Comparison of ENCODE assay signal across 14 cellular contexts in genomic region chr12:12749433-12749832, GRCh38. TPM values are rescaled to one million over a fixed set of nuclear protein-coding genes. Genes with fewer than 3 reads are reported as not detected.
A peak's percentile ranks its signal among the peaks of the same experiment; 100 is the strongest.
DNase-seq lines count a peak whose midpoint lies in the region; ATAC-seq and TF ChIP-seq lines count a peak whose summit lies in the region.
"Had no signal": no experiment of that assay in that cellular context is flagged by ENCODE, and none has a peak within 500 bp of the region (broad histone marks: within the 10 kb centered on the region; RNA-seq: fewer than 3 reads in every experiment).

No MANE protein-coding gene starts in this region.

- no peak for ATAC-seq in heart left ventricle
- peak; percentile 74 for ATAC-seq in aorta (ENCODE audit: low FRiP score)
- ATAC-seq in HG02571 (IDR thresholded peaks at IDR 0.05; ENCODE audit: unreplicated experiment): no peak
- ATAC-seq: stimulated activated naive B cell treated with anti-CD40 and anti-IgM and Interleukin-4, amounts not matched to agents 10 μg/mL and 1 μg/mL and 100 μg/mL, for 72 hours had no signal

- 91 to 94% (median 93%) methylated on average over 7 of the region's 7 CpGs for WGBS in heart left ventricle, 4 donors
- 15 to 20% methylated on average over 7 of the region's 7 CpGs for WGBS in aorta, 2 donors

- POLR2A ChIA-PET in OCI-LY7 (lab: Charles Lee): interaction anchor here (0.6 kb wide), 1 partner anchor 374 kb away, joined by 4 read pairs; no protein-coding TSS in a partner anchor

- BruUV-seq in OCI-LY7 (replicated peaks; lab: Mats Ljungman, UMichigan): no TSS peak

- no peaks in the 10 kb centered on the region for H3K9me3 ChIP-seq in heart left ventricle
- no peaks in the 10 kb centered on the region for H3K9me3 ChIP-seq in right atrium auricular region
- no peaks in the 10 kb centered on the region for H3K9me3 ChIP-seq in duodenal mucosa (ENCODE audit: control insufficient read depth in 1 of 2, low read length in 2 of 2)
- no peaks in the 10 kb centered on the region for H3K9me3 ChIP-seq in mucosa of stomach (ENCODE audit: control insufficient read depth, low read length)
- H3K9me3 ChIP-seq in aorta (ENCODE audit: control insufficient read depth, low read length): no peaks in the 10 kb centered on the region
- no peaks in the 10 kb centered on the region for H3K9me3 ChIP-seq in OCI-LY7 (ENCODE audit: low read length)

- H3K9ac ChIP-seq in duodenal mucosa (ENCODE audit: low read depth in 1 of 2, low read length in 2 of 2) (peak overlapping the region; percentile 14 to 45), mucosa of stomach (ENCODE audit: low read length) (peak overlapping the region; percentile 24)

- H3K36me3 ChIP-seq in heart left ventricle: no peaks in the 10 kb centered on the region
- H3K36me3 ChIP-seq in right atrium auricular region: no peaks in the 10 kb centered on the region
- H3K36me3 ChIP-seq in duodenal mucosa (ENCODE audit: control insufficient read depth in 1 of 2, insufficient read depth in 2 of 2, low read length in 2 of 2): no peaks in the 10 kb centered on the region
- no peaks in the 10 kb centered on the region for H3K36me3 ChIP-seq in mucosa of stomach (ENCODE audit: control insufficient read depth, insufficient read depth, low read length)
- H3K36me3 ChIP-seq in aorta (ENCODE audit: control insufficient read depth in 1 of 2, insufficient read depth in 2 of 2, low read length in 1 of 2): no peaks in the 10 kb centered on the region
- H3K36me3 ChIP-seq in OCI-LY7 (ENCODE audit: insufficient read depth, low read length): peaks cover 24% of the 10 kb centered on the region; the same call in 1 of the 2 replicates

- intact Hi-C loops in heart left ventricle (cut with DNase I) (no loop called here), aorta (cut with DNase I) (no loop called here), OCI-LY7 (cut with micrococcal nuclease; ENCODE audit: unreplicated experiment) (no loop called here)

- H3K4me1 ChIP-seq in heart left ventricle: peaks cover 0 to 12% (median 0%) of the 10 kb centered on the region in 12 donors
- H3K4me1 ChIP-seq in right atrium auricular region: no peaks in the 10 kb centered on the region
- peaks cover 0 to 4% of the 10 kb centered on the region in 2 donors for H3K4me1 ChIP-seq in duodenal mucosa (ENCODE audit: control insufficient read depth in 1 of 2, insufficient read depth in 2 of 2, low read length in 2 of 2)
- no peaks in the 10 kb centered on the region for H3K4me1 ChIP-seq in mucosa of stomach (ENCODE audit: control insufficient read depth, insufficient read depth, low read length)
- H3K4me1 ChIP-seq in aorta (ENCODE audit: control insufficient read depth in 1 of 2, insufficient read depth in 2 of 2, low read length in 2 of 2): peaks cover 0 to 2% of the 10 kb centered on the region in 2 donors
- no peaks in the 10 kb centered on the region for H3K4me1 ChIP-seq in OCI-LY7 (ENCODE audit: insufficient read depth, low read length, poor library complexity, severe bottlenecking)

- no peaks in the 10 kb centered on the region for H3K27me3 ChIP-seq in heart left ventricle
- H3K27me3 ChIP-seq in right atrium auricular region: no peaks in the 10 kb centered on the region
- H3K27me3 ChIP-seq in duodenal mucosa (ENCODE audit: control insufficient read depth in 1 of 2, insufficient read depth in 2 of 2, low read length in 2 of 2): no peaks in the 10 kb centered on the region
- no peaks in the 10 kb centered on the region for H3K27me3 ChIP-seq in mucosa of stomach (ENCODE audit: control insufficient read depth, insufficient read depth, low read length)
- H3K27me3 ChIP-seq in aorta (ENCODE audit: control insufficient read depth in 1 of 2, insufficient read depth in 2 of 2, low read length in 1 of 2): no peaks in the 10 kb centered on the region

- no peak overlapping the region for H2AFZ ChIP-seq in OCI-LY7 (ENCODE audit: low read length)

- H3K4me2 ChIP-seq in OCI-LY7 (ENCODE audit: low read length): no peak overlapping the region

- H3K9me2 ChIP-seq in OCI-LY7 (ENCODE audit: insufficient read depth, low read length): no peaks in the 10 kb centered on the region

- H3K27ac ChIP-seq in heart left ventricle: no peak overlapping the region
- peak overlapping the region in 1 of 2 donors; percentile 35 for H3K27ac ChIP-seq in right atrium auricular region
- H3K27ac ChIP-seq in duodenal mucosa (ENCODE audit: low read depth, low read length): no peak overlapping the region
- H3K27ac ChIP-seq in aorta (ENCODE audit: low read depth in 1 of 2, low read length in 2 of 2): no peak overlapping the region
- no peak overlapping the region for H3K27ac ChIP-seq in OCI-LY7 (ENCODE audit: low read depth, low read length, poor library complexity, severe bottlenecking)

- no peaks in the 10 kb centered on the region for H3K79me2 ChIP-seq in OCI-LY7 (ENCODE audit: insufficient read depth, low read depth, low read length)

- no peak for TF ChIP-seq CTCF in heart left ventricle (IDR thresholded peaks at IDR 0.05)
- TF ChIP-seq CTCF in right atrium auricular region (IDR thresholded peaks at IDR 0.05): no peak
- TF ChIP-seq CTCF in OCI-LY7 (conservative IDR thresholded peaks at IDR 0.05; ENCODE audit: low read length): no peak

- H4K20me1 ChIP-seq in OCI-LY7 (ENCODE audit: insufficient read depth, low read length): no peaks in the 10 kb centered on the region

- no peak for DNase-seq in heart left ventricle
- DNase-seq in right atrium auricular region (ENCODE audit: low spot score): no peak
- peak; percentile 58 to 65 for DNase-seq in aorta
- DNase-seq in NCI-H748 (lab: John Stamatoyannopoulos, UW; ENCODE audit: unreplicated experiment): no peak
- DNase-seq in OCI-LY7 (ENCODE audit: low spot score): no peak
- DNase-seq: cerebellar nuclear complex; H7; Karpas-422; NCI-H69; stimulated activated CD4-positive, alpha-beta T cell treated with anti-CD3 and anti-CD28 coated beads, Interleukin-15, amount 100 ng/mL, for 24 hours; stimulated activated naive B cell treated with anti-CD40 and anti-IgM and Interleukin-4, amounts not matched to agents 10 μg/mL and 1 μg/mL and 100 μg/mL, for 72 hours had no signal

- CTCF ChIA-PET in OCI-LY7 (lab: Charles Lee; ENCODE audit: unreplicated experiment): interaction anchor here (0.5 kb wide), 1 partner anchor 39 kb away, joined by 3 read pairs; no protein-coding TSS in a partner anchor

- no peak for TF ChIP-seq POLR2A in heart left ventricle (IDR thresholded peaks at IDR 0.05)

- H3K4me3 ChIP-seq in heart left ventricle (peak overlapping the region in 7 of 12 donors; percentile 8 to 47 (median 32)), right atrium auricular region (peak overlapping the region in 1 of 2 donors; percentile 33), duodenal mucosa (ENCODE audit: low read depth in 1 of 2, low read length in 2 of 2) (peak overlapping the region; percentile 38 to 70), mucosa of stomach (ENCODE audit: low read length) (peak overlapping the region; percentile 6), aorta (ENCODE audit: low read length in 2 of 2) (peak overlapping the region; percentile 67 to 70), OCI-LY7 (ENCODE audit: low read depth, low read length, poor library complexity, severe bottlenecking) (no peak overlapping the region)

RNA-seq across cellular contexts. Expression of gene CDKN1B, which starts 32.3 kb away (rescaled TPM):
- total RNA-seq in heart left ventricle (10 to 100 TPM; 25.8 to 44.9 (median 35.1) TPM), right atrium auricular region (10 to 100 TPM; 31.1 to 38.1 TPM), aorta (10 to 100 TPM; 40.3 to 56.0 TPM), OCI-LY7 (2022) (45.3 and 54.7 TPM in 2 replicates)
- polyA plus RNA-seq in heart left ventricle (10 to 100 TPM; 19.0 to 27.4 TPM), aorta (10 to 100 TPM; 47.6 to 64.3 TPM)
- total RNA-seq in OCI-LY7 (2014; rRNA removed; shearing (Covaris generic)): 59.4 and 65.7 TPM in 2 replicates

RNA-seq across cellular contexts. Expression of gene APOLD1, which starts 36.0 kb away (rescaled TPM):
- 10 to 100 TPM in 8 of 9 donors, 1 to 10 TPM in 1; 7.8 to 45.0 (median 15.2) TPM for total RNA-seq in heart left ventricle
- polyA plus RNA-seq in heart left ventricle: 10 to 100 TPM in 1 of 2 donors, 1 to 10 TPM in 1; 7.1 to 24.6 TPM
- total RNA-seq in right atrium auricular region: 10 to 100 TPM; 49.9 to 70.2 TPM
- 10 to 100 TPM; 20.2 to 94.0 TPM for total RNA-seq in aorta
- polyA plus RNA-seq in aorta: under 1 TPM; 0.67 to 0.75 TPM
- total RNA-seq in OCI-LY7 (2014; rRNA removed; shearing (Covaris generic)): 12.2 and 22.5 TPM in 2 replicates
- total RNA-seq in OCI-LY7 (2022): 25.8 and 29.5 TPM in 2 replicates

RNA-seq across cellular contexts. Expression of gene GPR19, which starts 53.5 kb away (rescaled TPM):
- total RNA-seq in heart left ventricle (under 1 TPM in 1 of 9 donors, not detected in 8; 0.61 TPM), right atrium auricular region (not detected), aorta (under 1 TPM in 1 of 2 donors, not detected in 1; 0.36 TPM), OCI-LY7 (2022) (16.9 and 24.2 TPM in 2 replicates)
- polyA plus RNA-seq in heart left ventricle (under 1 TPM in 1 of 2 donors, not detected in 1; 0.04 TPM), aorta (under 1 TPM in 1 of 2 donors, not detected in 1; 0.18 TPM)
- total RNA-seq in OCI-LY7 (2014; rRNA removed; shearing (Covaris generic)): 13.6 and 17.3 TPM in 2 replicates

Comparison
In these comparisons a context has a peak if more than half of its experiments do, and no peak if none do; other contexts are left out.
1. DNase-seq: peak in aorta (2 of 2); none in heart left ventricle (0 of 5), right atrium auricular region (single experiment), NCI-H748 (single experiment) and OCI-LY7 (single experiment).
2. RNA of gene GPR19, which starts 53.5 kb away (total RNA-seq): 13.6 to 24.2 TPM in OCI-LY7; 0.36 TPM in aorta, 0.61 TPM in heart left ventricle and not detected in right atrium auricular region; every median in the first group is over 4 times any median in the second.